Comparison of ENCODE assay signal across 20 cellular contexts in the genomic region with DNA sequence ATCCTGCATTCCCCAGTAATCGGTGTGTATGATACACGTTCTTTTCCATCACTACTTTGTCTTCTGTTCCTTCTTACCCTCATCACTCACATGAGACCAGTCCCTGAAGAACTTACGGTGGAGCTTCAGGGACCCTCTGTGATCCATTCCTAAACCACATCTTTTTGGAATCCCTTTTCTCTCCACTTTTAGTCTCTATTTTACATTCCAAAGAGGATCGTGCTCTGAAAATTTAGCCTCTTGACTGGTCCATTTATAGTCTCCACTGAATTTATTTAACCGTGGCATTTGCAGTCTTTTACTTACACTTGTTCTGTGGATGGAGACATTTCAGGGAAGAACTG.
DNase-seq lines count a peak whose midpoint lies in the region; ATAC-seq and TF ChIP-seq lines count a peak whose summit lies in the region.
"Had no signal": no experiment of that assay in that cellular context is flagged by ENCODE, and none has a peak within 500 bp of the region (broad histone marks: within the 10 kb centered on the region; RNA-seq: fewer than 3 reads in every experiment).

No MANE protein-coding gene starts in this region.

- peaks cover 46% of the 10 kb centered on the region for H3K36me3 Mint-ChIP-seq in activated T-cell treated with anti-CD3 and anti-CD28 coated beads, Interleukin-2, amount 50 U/mL, for 24 hours (ENCODE audit: low read depth)
- H3K36me3 Mint-ChIP-seq in T-helper 17 cell (ENCODE audit: low read depth) (no peaks in the 10 kb centered on the region), endothelial cell (ENCODE audit: low read depth, unreplicated experiment) (peaks cover 30% of the 10 kb centered on the region), glutamatergic neuron (ENCODE audit: unreplicated experiment) (no peaks in the 10 kb centered on the region)
- H3K36me3 Mint-ChIP-seq in stimulated activated effector memory CD8-positive, alpha-beta T cell treated with anti-CD3 and anti-CD28 coated beads, Interleukin-12 subunit alpha, Interleukin-12 subunit beta, amount 100 ng/mL, for 72 hours = peaks cover 54% of the 10 kb centered on the region
- H3K36me3 Mint-ChIP-seq in activated CD4-positive, alpha-beta memory T cell treated with anti-CD3 and anti-CD28 coated beads, Interleukin-2, amount 10 ng/mL, durations not matched to agents 7 days and 5 days (ENCODE audit: low read depth) = peaks cover 32% of the 10 kb centered on the region

- TF ChIP-seq CTCF in endothelial cell (IDR thresholded peaks at IDR 0.05; ENCODE audit: unreplicated experiment) (no peak), glutamatergic neuron (IDR thresholded peaks at IDR 0.05; ENCODE audit: partially characterized antibody, unreplicated experiment) (no peak)

- CTCF ChIA-PET in activated CD4-positive, alpha-beta memory T cell treated with anti-CD3 and anti-CD28 coated beads, Interleukin-2, amount 10 ng/mL, durations not matched to agents 7 days and 5 days (lab: Charles Lee) = no interaction called here

- no peaks in the 10 kb centered on the region for H3K9me3 Mint-ChIP-seq in activated T-cell treated with anti-CD3 and anti-CD28 coated beads, Interleukin-2, amount 50 U/mL, for 24 hours
- H3K9me3 Mint-ChIP-seq in endothelial cell (ENCODE audit: unreplicated experiment) = no peaks in the 10 kb centered on the region
- H3K9me3 Mint-ChIP-seq in stimulated activated effector memory CD8-positive, alpha-beta T cell treated with anti-CD3 and anti-CD28 coated beads, Interleukin-12 subunit alpha, Interleukin-12 subunit beta, amount 100 ng/mL, for 72 hours = no peaks in the 10 kb centered on the region
- H3K9me3 Mint-ChIP-seq in glutamatergic neuron (ENCODE audit: unreplicated experiment) = no peaks in the 10 kb centered on the region
- H3K9me3 Mint-ChIP-seq in activated CD4-positive, alpha-beta memory T cell treated with anti-CD3 and anti-CD28 coated beads, Interleukin-2, amount 10 ng/mL, durations not matched to agents 7 days and 5 days = no peaks in the 10 kb centered on the region

- no peaks in the 10 kb centered on the region for H3K4me1 Mint-ChIP-seq in activated T-cell treated with anti-CD3 and anti-CD28 coated beads, Interleukin-2, amount 50 U/mL, for 24 hours (ENCODE audit: low read depth)
- H3K4me1 Mint-ChIP-seq in T-helper 17 cell (no peaks in the 10 kb centered on the region), endothelial cell (ENCODE audit: unreplicated experiment) (peaks cover 12% of the 10 kb centered on the region), glutamatergic neuron (ENCODE audit: low read depth, unreplicated experiment) (no peaks in the 10 kb centered on the region)
- H3K4me1 Mint-ChIP-seq in stimulated activated effector memory CD8-positive, alpha-beta T cell treated with anti-CD3 and anti-CD28 coated beads, Interleukin-12 subunit alpha, Interleukin-12 subunit beta, amount 100 ng/mL, for 72 hours = no peaks in the 10 kb centered on the region
- H3K4me1 Mint-ChIP-seq in activated CD4-positive, alpha-beta memory T cell treated with anti-CD3 and anti-CD28 coated beads, Interleukin-2, amount 10 ng/mL, durations not matched to agents 7 days and 5 days = peaks cover 3% of the 10 kb centered on the region
- H3K4me1 Mint-ChIP-seq: B cell had no signal

- no peaks in the 10 kb centered on the region for H3K9me3 ChIP-seq in T-helper 17 cell (ENCODE audit: control insufficient read depth, low read length, poor library complexity, severe bottlenecking)
- H3K9me3 ChIP-seq: Peyer's patch had no signal

- H3K27ac Mint-ChIP-seq in activated T-cell treated with anti-CD3 and anti-CD28 coated beads, Interleukin-2, amount 50 U/mL, for 24 hours = peak overlapping the region; percentile 41
- peak overlapping the region; percentile 4 for H3K27ac Mint-ChIP-seq in T-helper 17 cell
- H3K27ac Mint-ChIP-seq in endothelial cell (ENCODE audit: unreplicated experiment) = peak overlapping the region; percentile 67
- H3K27ac Mint-ChIP-seq in stimulated activated effector memory CD8-positive, alpha-beta T cell treated with anti-CD3 and anti-CD28 coated beads, Interleukin-12 subunit alpha, Interleukin-12 subunit beta, amount 100 ng/mL, for 72 hours = peak overlapping the region; percentile 69
- H3K27ac Mint-ChIP-seq in glutamatergic neuron (ENCODE audit: unreplicated experiment) = no peak overlapping the region
- H3K27ac Mint-ChIP-seq in activated CD4-positive, alpha-beta memory T cell treated with anti-CD3 and anti-CD28 coated beads, Interleukin-2, amount 10 ng/mL, durations not matched to agents 7 days and 5 days = no peak overlapping the region
- H3K27ac Mint-ChIP-seq: B cell had no signal

- DNase-seq in activated T-cell treated with anti-CD3 and anti-CD28 coated beads, Interleukin-2, amount 50 U/mL, for 24 hours = no peak
- no peak for DNase-seq in activated T-cell treated with anti-CD3 and anti-CD28 coated beads, Interleukin-2, amount 50 U/mL, for 1 hour
- DNase-seq in T-helper 17 cell (no peak), endothelial cell (ENCODE audit: low spot score) (no peak), glutamatergic neuron (no peak)
- DNase-seq in stimulated activated effector memory CD8-positive, alpha-beta T cell treated with anti-CD3 and anti-CD28 coated beads, Interleukin-12 subunit alpha, Interleukin-12 subunit beta, amount 100 ng/mL, for 72 hours (ENCODE audit: low spot score in 2 of 2) = no peak
- no peak for DNase-seq in activated CD4-positive, alpha-beta memory T cell treated with anti-CD3 and anti-CD28 coated beads, Interleukin-2, amount 10 ng/mL, durations not matched to agents 7 days and 5 days
- DNase-seq: Calu3; GM23248; KG1; NCI-H1105 treated with DMSO at 0.1 percent for 48 hours; NCI-H1694 treated with DMSO at 0.1 percent for 48 hours; NCI-H510A; NCI-H748 treated with DMSO at 0.1 percent for 48 hours; NK-92 treated with Interleukin-12 subunit alpha and Interleukin-12 subunit beta, amount 100 ng/mL, for 24 hours; Peyer's patch had no signal

- POLR2A ChIA-PET in activated CD4-positive, alpha-beta memory T cell treated with anti-CD3 and anti-CD28 coated beads, Interleukin-2, amount 10 ng/mL, durations not matched to agents 7 days and 5 days (lab: Charles Lee) = interaction anchor here (1.5 kb wide), 1 partner anchor 155 kb away, joined by 3 read pairs; no protein-coding TSS in a partner anchor

- ATAC-seq in T-helper 17 cell (no peak), GM21619 (IDR thresholded peaks at IDR 0.05; ENCODE audit: unreplicated experiment) (no peak)
- ATAC-seq in stimulated activated effector memory CD8-positive, alpha-beta T cell treated with anti-CD3 and anti-CD28 coated beads, Interleukin-12 subunit alpha, Interleukin-12 subunit beta, amount 100 ng/mL, for 72 hours = no peak
- ATAC-seq: GM12878, HCT116 had no signal

- H3K27me3 Mint-ChIP-seq in activated T-cell treated with anti-CD3 and anti-CD28 coated beads, Interleukin-2, amount 50 U/mL, for 24 hours = no peaks in the 10 kb centered on the region
- no peaks in the 10 kb centered on the region for H3K27me3 Mint-ChIP-seq in T-helper 17 cell
- H3K27me3 Mint-ChIP-seq in endothelial cell (ENCODE audit: unreplicated experiment) = peaks cover 3% of the 10 kb centered on the region
- peaks cover 3% of the 10 kb centered on the region for H3K27me3 Mint-ChIP-seq in glutamatergic neuron (ENCODE audit: unreplicated experiment)
- H3K27me3 Mint-ChIP-seq in activated CD4-positive, alpha-beta memory T cell treated with anti-CD3 and anti-CD28 coated beads, Interleukin-2, amount 10 ng/mL, durations not matched to agents 7 days and 5 days = no peaks in the 10 kb centered on the region
- H3K27me3 Mint-ChIP-seq: B cell had no signal

- H3K4me3 Mint-ChIP-seq in activated T-cell treated with anti-CD3 and anti-CD28 coated beads, Interleukin-2, amount 50 U/mL, for 24 hours = no peak overlapping the region
- no peak overlapping the region for H3K4me3 Mint-ChIP-seq in T-helper 17 cell
- no peak overlapping the region for H3K4me3 Mint-ChIP-seq in endothelial cell (ENCODE audit: unreplicated experiment)
- H3K4me3 Mint-ChIP-seq in stimulated activated effector memory CD8-positive, alpha-beta T cell treated with anti-CD3 and anti-CD28 coated beads, Interleukin-12 subunit alpha, Interleukin-12 subunit beta, amount 100 ng/mL, for 72 hours = no peak overlapping the region
- no peak overlapping the region for H3K4me3 Mint-ChIP-seq in glutamatergic neuron (ENCODE audit: unreplicated experiment)
- no peak overlapping the region for H3K4me3 Mint-ChIP-seq in activated CD4-positive, alpha-beta memory T cell treated with anti-CD3 and anti-CD28 coated beads, Interleukin-2, amount 10 ng/mL, durations not matched to agents 7 days and 5 days
- H3K4me3 Mint-ChIP-seq: B cell had no signal

Comparison
In these comparisons a context has a peak if more than half of its experiments do, and no peak if none do; other contexts are left out.
1. H3K27ac Mint-ChIP-seq: peak in activated T-cell treated with anti-CD3 and anti-CD28 coated beads, Interleukin-2, amount 50 U/mL, for 24 hours (single experiment), T-helper 17 cell (single experiment), endothelial cell (single experiment) and stimulated activated effector memory CD8-positive, alpha-beta T cell treated with anti-CD3 and anti-CD28 coated beads, Interleukin-12 subunit alpha, Interleukin-12 subunit beta, amount 100 ng/mL, for 72 hours (single experiment); none in glutamatergic neuron (single experiment) and activated CD4-positive, alpha-beta memory T cell treated with anti-CD3 and anti-CD28 coated beads, Interleukin-2, amount 10 ng/mL, durations not matched to agents 7 days and 5 days (single experiment).